Comparison of ENCODE assay signal across 31 cellular contexts in the genomic region with DNA sequence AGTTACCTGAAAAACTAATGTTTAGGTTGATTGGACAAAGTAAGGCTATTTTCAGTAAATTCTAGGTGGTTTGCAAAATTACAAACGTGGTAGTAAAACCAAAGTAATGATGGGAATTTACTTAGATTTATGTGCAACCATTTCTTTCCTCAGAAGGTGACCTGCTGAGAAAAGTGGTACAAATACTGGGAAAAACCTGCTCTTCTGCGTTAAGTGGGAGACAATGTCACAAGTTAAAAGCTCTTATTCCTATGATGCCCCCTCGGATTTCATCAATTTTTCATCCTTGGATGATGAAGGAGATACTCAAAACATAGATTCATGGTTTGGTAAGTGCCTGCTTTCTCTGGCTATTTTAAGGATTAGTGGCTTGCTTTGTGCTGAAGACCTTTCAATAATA. TPM values are rescaled to one million over a fixed set of nuclear protein-coding genes. Genes with fewer than 3 reads are reported as not detected.
"Had no signal": no experiment of that assay in that cellular context is flagged by ENCODE, and none has a peak within 500 bp of the region (broad histone marks: within the 10 kb centered on the region; RNA-seq: fewer than 3 reads in every experiment).

No MANE protein-coding gene starts in this region.

- ATAC-seq: activated CD4-positive, alpha-beta T cell treated with anti-CD3 and anti-CD28 coated beads for 36 hours; activated CD8-positive, alpha-beta memory T cell treated with anti-CD3 and anti-CD28 coated beads, Interleukin-2, amount 10 ng/mL, durations not matched to agents 7 days and 5 days; activated CD8-positive, alpha-beta T cell treated with anti-CD3 and anti-CD28 coated beads, Interleukin-2, amount 10 ng/mL, durations not matched to agents 7 days and 5 days; activated naive CD8-positive, alpha-beta T cell treated with anti-CD3 and anti-CD28 coated beads, Interleukin-2, amount 50 U/mL, for 24 hours; body of pancreas; gastroesophageal sphincter had no signal

- H3K9me3 ChIP-seq: adrenal gland, body of pancreas, colonic mucosa, esophagus squamous epithelium, gastroesophageal sphincter had no signal

- H3K27ac Mint-ChIP-seq: activated CD4-positive, alpha-beta memory T cell treated with anti-CD3 and anti-CD28 coated beads for 36 hours; activated CD4-positive, alpha-beta T cell treated with anti-CD3 and anti-CD28 coated beads for 36 hours; activated CD4-positive, alpha-beta T cell treated with anti-CD3 and anti-CD28 coated beads, Interleukin-2, amount 10 ng/mL, durations not matched to agents 24 days and 14 days; activated CD8-positive, alpha-beta memory T cell treated with anti-CD3 and anti-CD28 coated beads, Interleukin-2, amount 10 ng/mL, durations not matched to agents 7 days and 5 days; activated CD8-positive, alpha-beta T cell treated with anti-CD3 and anti-CD28 coated beads, Interleukin-2, amount 10 ng/mL, durations not matched to agents 7 days and 5 days; activated naive CD4-positive, alpha-beta T cell treated with anti-CD3 and anti-CD28 coated beads for 36 hours; activated naive CD4-positive, alpha-beta T cell treated with anti-CD3 and anti-CD28 coated beads, Interleukin-2, amount 50 U/mL, for 24 hours; activated naive CD8-positive, alpha-beta T cell treated with anti-CD3 and anti-CD28 coated beads for 36 hours; activated naive CD8-positive, alpha-beta T cell treated with anti-CD3 and anti-CD28 coated beads, Interleukin-2, amount 50 U/mL, for 24 hours; activated T-helper 1 cell treated with anti-CD3 and anti-CD28 coated beads, Interleukin-12 subunit alpha, Interleukin-12 subunit beta, Interleukin-2, Interleukin-4 antibody, amounts not matched to agents 30 ng/mL and 10 ng/mL and 1 ng/mL, durations not matched to agents 14 hours and 24 hours and 36 hours; activated T-helper 2 cell treated with anti-CD3 and anti-CD28 coated beads, Interferon-gamma antibody, Interleukin-2, Interleukin-4, amounts not matched to agents 10 μg/mL and 5 μg/mL and 100 μg/mL, durations not matched to agents 14 hours and 24 hours and 36 hours had no signal

- H3K36me3 Mint-ChIP-seq: activated naive CD4-positive, alpha-beta T cell treated with anti-CD3 and anti-CD28 coated beads, Interleukin-2, amount 50 U/mL, for 24 hours had no signal

- H3K36me3 ChIP-seq: adrenal gland, colonic mucosa, gastroesophageal sphincter had no signal

- H3K4me3 Mint-ChIP-seq: activated CD4-positive, alpha-beta memory T cell treated with anti-CD3 and anti-CD28 coated beads for 36 hours; activated CD4-positive, alpha-beta T cell treated with anti-CD3 and anti-CD28 coated beads for 36 hours; activated CD4-positive, alpha-beta T cell treated with anti-CD3 and anti-CD28 coated beads, Interleukin-2, amount 10 ng/mL, durations not matched to agents 24 days and 14 days; activated CD8-positive, alpha-beta memory T cell treated with anti-CD3 and anti-CD28 coated beads, Interleukin-2, amount 10 ng/mL, durations not matched to agents 7 days and 5 days; activated CD8-positive, alpha-beta T cell treated with anti-CD3 and anti-CD28 coated beads, Interleukin-2, amount 10 ng/mL, durations not matched to agents 7 days and 5 days; activated naive CD4-positive, alpha-beta T cell treated with anti-CD3 and anti-CD28 coated beads for 36 hours; activated naive CD4-positive, alpha-beta T cell treated with anti-CD3 and anti-CD28 coated beads, Interleukin-2, amount 50 U/mL, for 24 hours; activated naive CD8-positive, alpha-beta T cell treated with anti-CD3 and anti-CD28 coated beads for 36 hours; activated naive CD8-positive, alpha-beta T cell treated with anti-CD3 and anti-CD28 coated beads, Interleukin-2, amount 50 U/mL, for 24 hours; activated T-helper 1 cell treated with anti-CD3 and anti-CD28 coated beads, Interleukin-12 subunit alpha, Interleukin-12 subunit beta, Interleukin-2, Interleukin-4 antibody, amounts not matched to agents 30 ng/mL and 10 ng/mL and 1 ng/mL, durations not matched to agents 14 hours and 24 hours and 36 hours had no signal

- H3K27me3 ChIP-seq: adrenal gland, body of pancreas, colonic mucosa, esophagus squamous epithelium, gastroesophageal sphincter had no signal

- H3K27me3 Mint-ChIP-seq: activated CD4-positive, alpha-beta memory T cell treated with anti-CD3 and anti-CD28 coated beads for 36 hours; activated CD4-positive, alpha-beta T cell treated with anti-CD3 and anti-CD28 coated beads for 36 hours; activated CD4-positive, alpha-beta T cell treated with anti-CD3 and anti-CD28 coated beads, Interleukin-2, amount 10 ng/mL, durations not matched to agents 24 days and 14 days; activated CD8-positive, alpha-beta memory T cell treated with anti-CD3 and anti-CD28 coated beads, Interleukin-2, amount 10 ng/mL, durations not matched to agents 7 days and 5 days; activated naive CD4-positive, alpha-beta T cell treated with anti-CD3 and anti-CD28 coated beads, Interleukin-2, amount 50 U/mL, for 24 hours; activated naive CD8-positive, alpha-beta T cell treated with anti-CD3 and anti-CD28 coated beads for 36 hours; activated naive CD8-positive, alpha-beta T cell treated with anti-CD3 and anti-CD28 coated beads, Interleukin-2, amount 50 U/mL, for 24 hours had no signal

- H3K27ac ChIP-seq: adrenal gland, body of pancreas, colonic mucosa, epithelial cell of prostate, esophagus squamous epithelium, gastroesophageal sphincter had no signal

- DNase-seq: activated CD4-positive, alpha-beta memory T cell treated with anti-CD3 and anti-CD28 coated beads for 36 hours; activated CD4-positive, alpha-beta T cell treated with anti-CD3 and anti-CD28 coated beads for 36 hours; activated CD4-positive, alpha-beta T cell treated with anti-CD3 and anti-CD28 coated beads, Interleukin-2, amount 10 ng/mL, durations not matched to agents 24 days and 14 days; activated CD4-positive, CD25-positive, alpha-beta regulatory T cell; activated CD4-positive, CD25-positive, alpha-beta regulatory T cell treated with anti-CD3 and anti-CD28 coated beads, Interleukin-2, amount 50 U/mL, for 72 hours; activated CD8-positive, alpha-beta memory T cell treated with anti-CD3 and anti-CD28 coated beads, Interleukin-2, amount 10 ng/mL, durations not matched to agents 7 days and 5 days; activated CD8-positive, alpha-beta memory T cell treated with anti-CD3 and anti-CD28 coated beads, Interleukin-2, amount 50 U/mL, for 4 hours; activated CD8-positive, alpha-beta T cell treated with anti-CD3 and anti-CD28 coated beads, Interleukin-2, amount 10 ng/mL, durations not matched to agents 7 days and 5 days; activated effector memory CD4-positive, alpha-beta T cell treated with anti-CD3 and anti-CD28 coated beads, Interleukin-2, amount 50 U/mL, for 16 hours; activated naive CD4-positive, alpha-beta T cell treated with anti-CD3 and anti-CD28 coated beads for 36 hours; activated naive CD8-positive, alpha-beta T cell treated with anti-CD3 and anti-CD28 coated beads for 36 hours; activated naive CD8-positive, alpha-beta T cell treated with anti-CD3 and anti-CD28 coated beads, Interleukin-2, amount 50 U/mL, for 24 hours; activated T-cell treated with anti-CD3 and anti-CD28 coated beads, Interleukin-2, amount 50 U/mL, for 1 hour; activated T-cell treated with anti-CD3 and anti-CD28 coated beads, Interleukin-2, amount 50 U/mL, for 48 hours; adrenal gland; amygdala; aorta; body of pancreas; caudate nucleus; colonic mucosa; effector CD8-positive, alpha-beta T cell; esophagus squamous epithelium; foreskin melanocyte; T-helper 2 cell had no signal

- FAIRE-seq: endometrium, endothelial cell of umbilical vein had no signal

- H3K4me3 ChIP-seq: adrenal gland, body of pancreas, colonic mucosa, esophagus squamous epithelium, gastroesophageal sphincter had no signal

- H3K4me1 Mint-ChIP-seq: activated CD4-positive, alpha-beta T cell treated with anti-CD3 and anti-CD28 coated beads for 36 hours; activated naive CD8-positive, alpha-beta T cell treated with anti-CD3 and anti-CD28 coated beads for 36 hours; activated naive CD8-positive, alpha-beta T cell treated with anti-CD3 and anti-CD28 coated beads, Interleukin-2, amount 50 U/mL, for 24 hours had no signal

- H3K4me1 ChIP-seq: adrenal gland, body of pancreas, colonic mucosa, esophagus squamous epithelium, gastroesophageal sphincter had no signal

- H3K9me3 Mint-ChIP-seq: activated CD4-positive, alpha-beta memory T cell treated with anti-CD3 and anti-CD28 coated beads for 36 hours; activated CD4-positive, alpha-beta T cell treated with anti-CD3 and anti-CD28 coated beads, Interleukin-2, amount 10 ng/mL, durations not matched to agents 24 days and 14 days; activated naive CD4-positive, alpha-beta T cell treated with anti-CD3 and anti-CD28 coated beads for 36 hours; activated naive CD4-positive, alpha-beta T cell treated with anti-CD3 and anti-CD28 coated beads, Interleukin-2, amount 50 U/mL, for 24 hours; activated naive CD8-positive, alpha-beta T cell treated with anti-CD3 and anti-CD28 coated beads for 36 hours; activated naive CD8-positive, alpha-beta T cell treated with anti-CD3 and anti-CD28 coated beads, Interleukin-2, amount 50 U/mL, for 24 hours; activated T-helper 1 cell treated with anti-CD3 and anti-CD28 coated beads, Interleukin-12 subunit alpha, Interleukin-12 subunit beta, Interleukin-2, Interleukin-4 antibody, amounts not matched to agents 30 ng/mL and 10 ng/mL and 1 ng/mL, durations not matched to agents 14 hours and 24 hours and 36 hours; activated T-helper 2 cell treated with anti-CD3 and anti-CD28 coated beads, Interferon-gamma antibody, Interleukin-2, Interleukin-4, amounts not matched to agents 10 μg/mL and 5 μg/mL and 100 μg/mL, durations not matched to agents 14 hours and 24 hours and 36 hours had no signal

RNA-seq across cellular contexts. Expression of gene TPX2, which starts 18.2 kb away (rescaled TPM):
- total RNA-seq: body of pancreas had no signal
